In genomic region chr19:44182145-44182544, GRCh38 we compare ENCODE assay signal across 23 cellular contexts. TPM values are rescaled to one million over a fixed set of nuclear protein-coding genes. Genes with fewer than 3 reads are reported as not detected.
DNase-seq lines count a peak whose midpoint lies in the region; TF ChIP-seq lines count a peak whose summit lies in the region.
"Had no signal": no experiment of that assay in that cellular context is flagged by ENCODE, and none has a peak within 500 bp of the region (broad histone marks: within the 10 kb centered on the region; RNA-seq: fewer than 3 reads in every experiment).

No MANE protein-coding gene starts in this region.

- no peaks in the 10 kb centered on the region for H3K9me2 ChIP-seq in OCI-LY7 (ENCODE audit: insufficient read depth, low read length)

- intact Hi-C loops in OCI-LY7 (cut with micrococcal nuclease; ENCODE audit: unreplicated experiment) = no loop called here

- no peak overlapping the region for H3K9ac ChIP-seq in subcutaneous abdominal adipose tissue (ENCODE audit: low read length in 5 of 5)
- H3K9ac ChIP-seq: BLaER1 had no signal

- peak; percentile 10 for DNase-seq in OCI-LY7 (ENCODE audit: low spot score)
- no peak for DNase-seq in NCI-H2107 (lab: John Stamatoyannopoulos, UW)
- no peak for DNase-seq in nephron progenitor cell
- DNase-seq: 8988T; ACHN; BE2C; C1 segment of cervical spinal cord; CD4-positive, alpha-beta memory T cell; CD4-positive, CD25-positive, alpha-beta regulatory T cell; CD8-positive, alpha-beta memory T cell; COR-L47; DMS 273 treated with DMSO at 0.1 percent for 48 hours; DMS153; DMS53; DMS79; DND-41; EL; GDM1 had no signal

- TF ChIP-seq CTCF in HEK293 (tag by site-specific recombination; IDR thresholded peaks at IDR 0.05) (peak; percentile 36), OCI-LY7 (conservative IDR thresholded peaks at IDR 0.05; ENCODE audit: low read length) (no peak), nephron progenitor cell (IDR thresholded peaks at IDR 0.05) (no peak)

- no peak overlapping the region for H3K4me3 Mint-ChIP-seq in nephron progenitor cell
- H3K4me3 Mint-ChIP-seq: CD14-positive monocyte; CD4-positive, alpha-beta memory T cell; CD4-positive, CD25-positive, alpha-beta regulatory T cell; CD8-positive, alpha-beta memory T cell had no signal

- peaks cover 14% of the 10 kb centered on the region for H3K36me3 Mint-ChIP-seq in nephron progenitor cell (ENCODE audit: low read depth)

- H3K36me3 ChIP-seq in HEK293 (ENCODE audit: control insufficient read depth in 2 of 2, insufficient read depth in 1 of 2, low read length in 2 of 2) (peaks cover 4 to 51% of the 10 kb centered on the region in 2 experiments), OCI-LY7 (ENCODE audit: insufficient read depth, low read length) (peaks cover 5% of the 10 kb centered on the region), subcutaneous abdominal adipose tissue (ENCODE audit: control insufficient read depth in 5 of 5, insufficient read depth in 5 of 5, low read length in 5 of 5) (peaks cover 0 to 5% (median under 1%) of the 10 kb centered on the region in 5 donors)
- H3K36me3 ChIP-seq: BE2C had no signal

- H3K9me3 ChIP-seq in HEK293 (ENCODE audit: control insufficient read depth, insufficient read depth, low read depth, low read length) = peaks cover 65% of the 10 kb centered on the region
- no peaks in the 10 kb centered on the region for H3K9me3 ChIP-seq in OCI-LY7 (ENCODE audit: low read length)
- H3K9me3 ChIP-seq in subcutaneous abdominal adipose tissue (ENCODE audit: control insufficient read depth in 5 of 5, low read length in 5 of 5) = peaks cover 40 to 82% (median 75%) of the 10 kb centered on the region in 5 donors
- H3K9me3 ChIP-seq: BE2C had no signal

- no TSS peak for BruUV-seq in OCI-LY7 (replicated peaks; lab: Mats Ljungman, UMichigan)

- CTCF ChIA-PET in HEK293 (lab: Yijun Ruan, JAX) = interaction anchor here (0.6 to 1.6 kb wide), 2 partner anchors 11 to 37 kb away, joined by 3 to 10 read pairs; no protein-coding TSS in a partner anchor
- CTCF ChIA-PET in OCI-LY7 (lab: Charles Lee; ENCODE audit: unreplicated experiment) = no interaction called here

- H3K79me2 ChIP-seq in OCI-LY7 (ENCODE audit: insufficient read depth, low read depth, low read length) = no peaks in the 10 kb centered on the region

- no peak overlapping the region for H3K4me3 ChIP-seq in HEK293 (ENCODE audit: low read depth, low read length)
- H3K4me3 ChIP-seq in OCI-LY7 (ENCODE audit: low read depth, low read length, poor library complexity, severe bottlenecking) = no peak overlapping the region
- H3K4me3 ChIP-seq in subcutaneous abdominal adipose tissue (ENCODE audit: low read depth in 1 of 5, low read length in 5 of 5) = peak overlapping the region in 3 of 5 donors; percentile 7 to 45 (median 31)
- H3K4me3 ChIP-seq: BLaER1, GM12878 had no signal

- H3K27me3 ChIP-seq in subcutaneous abdominal adipose tissue (ENCODE audit: control insufficient read depth in 5 of 5, insufficient read depth in 4 of 5, low read length in 5 of 5) = no peaks in the 10 kb centered on the region
- H3K27me3 ChIP-seq: BE2C, BLaER1 had no signal

- H3K27ac ChIP-seq in HEK293 (ENCODE audit: extremely low read depth, low read depth, low read length) = peak overlapping the region; percentile 26; the same call in 1 of the 2 replicates
- no peak overlapping the region for H3K27ac ChIP-seq in OCI-LY7 (ENCODE audit: low read depth, low read length, poor library complexity, severe bottlenecking)
- H3K27ac ChIP-seq in subcutaneous abdominal adipose tissue (ENCODE audit: low read depth, low read length) = no peak overlapping the region
- H3K27ac ChIP-seq: BLaER1 had no signal

- POLR2A ChIA-PET in HEK293 (lab: Yijun Ruan, JAX) (interaction anchor here (1.3 to 2.9 kb wide), 2 partner anchors 14 to 30 kb away, joined by 3 to 18 read pairs; partner anchors contain the start of gene ZNF227), OCI-LY7 (lab: Charles Lee) (no interaction called here)

- no peak overlapping the region for H3K4me2 ChIP-seq in OCI-LY7 (ENCODE audit: low read length)
- H3K4me2 ChIP-seq: BLaER1 had no signal

- no peaks in the 10 kb centered on the region for H3K4me1 Mint-ChIP-seq in nephron progenitor cell
- H3K4me1 Mint-ChIP-seq: CD14-positive monocyte; CD4-positive, alpha-beta memory T cell; CD4-positive, CD25-positive, alpha-beta regulatory T cell; CD8-positive, alpha-beta memory T cell had no signal

- no peak overlapping the region for H3K27ac Mint-ChIP-seq in nephron progenitor cell
- H3K27ac Mint-ChIP-seq: CD14-positive monocyte; CD4-positive, alpha-beta memory T cell; CD4-positive, CD25-positive, alpha-beta regulatory T cell; CD8-positive, alpha-beta memory T cell had no signal

- no peaks in the 10 kb centered on the region for H4K20me1 ChIP-seq in OCI-LY7 (ENCODE audit: insufficient read depth, low read length)
- H4K20me1 ChIP-seq: BLaER1 had no signal

- no peak overlapping the region for H2AFZ ChIP-seq in OCI-LY7 (ENCODE audit: low read length)

- peaks cover 63% of the 10 kb centered on the region for H3K9me3 Mint-ChIP-seq in nephron progenitor cell

- H3K4me1 ChIP-seq in HEK293 (ENCODE audit: control insufficient read depth, insufficient read depth, low read length) = peaks cover 7% of the 10 kb centered on the region; the same call in 1 of the 2 replicates
- no peaks in the 10 kb centered on the region for H3K4me1 ChIP-seq in OCI-LY7 (ENCODE audit: insufficient read depth, low read length, poor library complexity, severe bottlenecking)
- H3K4me1 ChIP-seq in subcutaneous abdominal adipose tissue (ENCODE audit: control insufficient read depth in 5 of 5, insufficient read depth in 5 of 5, low read length in 5 of 5) = no peaks in the 10 kb centered on the region
- H3K4me1 ChIP-seq: BE2C, BLaER1 had no signal

- H3K27me3 Mint-ChIP-seq in nephron progenitor cell (ENCODE audit: low read depth, poor library complexity) = peaks cover 25% of the 10 kb centered on the region
- H3K27me3 Mint-ChIP-seq: CD4-positive, alpha-beta memory T cell; CD4-positive, CD25-positive, alpha-beta regulatory T cell; CD8-positive, alpha-beta memory T cell had no signal

TF ChIP-seq in HEK293, 187 proteins besides CTCF, POLR2A, EP300 and RAD21:
- TF ChIP-seq ZNF2 (tag by site-specific recombination; IDR thresholded peaks at IDR 0.05) (peak; percentile 78), ZBTB10 (tag by site-specific recombination; IDR thresholded peaks at IDR 0.05) (no peak)

RNA-seq across cellular contexts. Expression of gene ZNF226, which starts 17.2 kb away (rescaled TPM):
- total RNA-seq in OCI-LY7 (2014; rRNA removed; shearing (Covaris generic)) = 14.6 and 14.7 TPM in 2 replicates
- total RNA-seq in OCI-LY7 (2022) = 17.9 and 24.0 TPM in 2 replicates

RNA-seq across cellular contexts. Expression of gene ZNF227, which starts 30.2 kb away (rescaled TPM):
- 16.8 and 20.1 TPM in 2 replicates for total RNA-seq in OCI-LY7 (2014; rRNA removed; shearing (Covaris generic))
- 18.5 and 21.2 TPM in 2 replicates for total RNA-seq in OCI-LY7 (2022)

RNA-seq across cellular contexts. Expression of gene ZNF234, which starts 40.8 kb away (rescaled TPM):
- not detected in 2 replicates for total RNA-seq in OCI-LY7 (2014; rRNA removed; shearing (Covaris generic))
- not detected in 2 replicates for total RNA-seq in OCI-LY7 (2022)

Comparison
In these comparisons a context has a peak if more than half of its experiments do, and no peak if none do; other contexts are left out.
1. H3K4me3 ChIP-seq: peak in subcutaneous abdominal adipose tissue (3 of 5); none in HEK293 (single experiment) and OCI-LY7 (single experiment).